In the genomic region with DNA sequence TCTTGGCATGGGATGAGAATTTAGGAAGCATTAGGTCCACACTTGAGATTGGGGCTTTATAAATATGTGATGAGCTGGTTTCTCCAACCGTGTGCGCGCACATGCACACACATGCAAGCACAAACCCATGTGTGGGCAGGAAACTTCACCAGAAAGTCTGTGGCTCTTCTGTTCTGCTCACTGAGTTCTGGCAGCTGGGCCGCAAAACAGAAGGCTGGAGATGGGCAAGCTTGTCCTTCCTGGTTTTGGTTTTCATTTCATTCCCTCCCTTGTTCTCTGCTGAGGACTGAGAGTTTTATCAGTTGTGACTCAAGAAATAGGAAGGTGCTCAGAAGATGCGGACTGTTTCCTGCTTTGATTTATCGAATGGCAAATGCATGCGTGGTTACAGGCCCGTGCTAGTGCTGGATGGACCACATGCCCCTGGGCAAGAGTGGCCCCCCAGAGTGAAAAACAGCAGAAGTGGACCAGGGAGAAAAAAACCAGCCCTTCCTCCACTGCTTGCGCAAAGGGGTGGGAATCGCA, we compare ENCODE assay signal across 8 cellular contexts.
DNase-seq lines count a peak whose midpoint lies in the region; ATAC-seq lines count a peak whose summit lies in the region.

No MANE protein-coding gene starts in this region.

- no peaks in the 10 kb centered on the region for H3K27me3 ChIP-seq in muscle layer of colon (ENCODE audit: control insufficient read depth in 1 of 2, insufficient read depth in 2 of 2, low read length in 2 of 2)

- peak overlapping the region; percentile 86 for H3K27ac ChIP-seq in muscle layer of colon (ENCODE audit: low read depth, low read length)

- ATAC-seq in GM19043 (IDR thresholded peaks at IDR 0.05; ENCODE audit: low read depth, unreplicated experiment) (peak; percentile 52), HG03565 (IDR thresholded peaks at IDR 0.05; ENCODE audit: unreplicated experiment) (peak; percentile 35)

- peaks cover 72% of the 10 kb centered on the region for H3K4me1 ChIP-seq in muscle layer of colon (ENCODE audit: insufficient read depth, low read length)

- no peaks in the 10 kb centered on the region for H3K9me3 ChIP-seq in muscle layer of colon (ENCODE audit: low read length)

- H3K36me3 ChIP-seq in muscle layer of colon (ENCODE audit: insufficient read depth, low read length): no peaks in the 10 kb centered on the region

- DNase-seq in AG08395 (ENCODE audit: low spot score): peak; percentile 50
- peak; percentile 99 for DNase-seq in amniotic epithelial cell (ENCODE audit: low read depth)
- no peak for DNase-seq in NCI-H146 treated with DMSO at 0.1 percent for 48 hours (lab: John Stamatoyannopoulos, UW; ENCODE audit: unreplicated experiment)
- no peak for DNase-seq in cortex of kidney (lab: John Stamatoyannopoulos, UW)
- no peak for DNase-seq in NCI-H1048 (lab: John Stamatoyannopoulos, UW)

- no peak overlapping the region for H3K4me3 ChIP-seq in muscle layer of colon (ENCODE audit: low read depth in 1 of 2, low read length in 2 of 2)

- peak overlapping the region; percentile 37 for H3K9ac ChIP-seq in muscle layer of colon (ENCODE audit: low read length)

Comparison
In these comparisons a context has a peak if more than half of its experiments do, and no peak if none do; other contexts are left out.
1. DNase-seq: peak in AG08395 (single experiment) and amniotic epithelial cell (single experiment); none in NCI-H146 treated with DMSO at 0.1 percent for 48 hours (single experiment), cortex of kidney (single experiment) and NCI-H1048 (single experiment).